ENCODE assay signal across 8 cellular contexts in the genomic region with DNA sequence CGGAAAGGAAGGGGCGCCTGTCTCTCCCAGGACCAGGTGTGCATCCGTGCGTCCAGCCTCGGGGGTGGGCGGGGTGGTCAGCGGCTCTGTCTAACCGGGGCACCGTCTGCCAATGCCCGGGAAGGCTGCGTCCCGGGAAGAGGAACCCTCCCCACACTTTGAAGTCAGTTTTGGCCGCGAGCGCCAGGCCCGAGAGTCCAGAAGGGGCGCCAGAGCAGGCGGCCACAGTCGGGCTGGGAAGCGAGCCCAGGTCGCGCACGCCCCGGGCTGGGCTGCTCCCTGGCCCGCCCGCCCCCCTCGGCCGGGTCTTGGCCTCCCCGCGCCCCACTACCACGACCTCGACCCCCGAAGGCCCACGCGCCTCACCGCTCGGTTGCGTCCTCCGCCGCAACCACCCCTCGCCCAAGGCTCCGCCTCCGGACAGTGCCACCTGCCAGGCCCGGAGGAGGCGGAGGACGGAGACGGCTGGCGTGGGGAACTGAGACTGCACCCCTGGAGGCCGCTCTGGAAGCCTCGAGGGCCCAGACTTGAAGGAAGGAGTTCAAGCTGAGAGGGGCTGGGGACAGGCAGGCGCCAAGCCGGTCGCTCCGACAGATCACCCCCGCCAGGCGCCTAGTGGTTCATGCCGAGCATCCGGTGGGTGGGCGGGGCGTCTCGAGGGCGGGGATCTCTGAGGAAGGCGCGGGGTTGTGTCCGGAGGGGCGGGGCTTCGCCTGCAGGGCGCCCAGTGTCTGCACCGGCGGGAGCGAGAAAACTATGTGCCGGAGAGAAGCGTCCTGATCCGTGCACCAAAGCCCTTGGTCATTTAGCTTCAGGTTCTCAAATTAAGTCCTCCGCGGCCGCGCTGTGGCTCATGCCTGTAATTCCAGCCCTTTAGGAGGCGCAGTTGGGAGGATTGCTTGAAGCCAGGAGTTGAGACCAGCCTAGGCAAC. TPM values are rescaled to one million over a fixed set of nuclear protein-coding genes. Genes with fewer than 3 reads are reported as not detected.
A peak's percentile ranks its signal among the peaks of the same experiment; 100 is the strongest.
DNase-seq lines count a peak whose midpoint lies in the region; ATAC-seq lines count a peak whose summit lies in the region.

Gene BRAT1 (minus strand): TSS at position 404 of the 932 bp plus-strand sequence. CDS start 1,093 bp downstream, outside the sequence.

- H3K27me3 Mint-ChIP-seq in activated CD4-positive, alpha-beta T cell treated with anti-CD3 and anti-CD28 coated beads, Interleukin-2, amount 10 ng/mL, durations not matched to agents 7 days and 5 days: no peaks in the 10 kb centered on the region

- DNase-seq in C1 segment of cervical spinal cord (lab: John Stamatoyannopoulos, UW): peak; percentile 50 to 98 (median 92)
- DNase-seq in NCI-H526 treated with DMSO at 0.1 percent for 48 hours (lab: John Stamatoyannopoulos, UW): peak; percentile 89
- DNase-seq in activated CD4-positive, alpha-beta T cell treated with anti-CD3 and anti-CD28 coated beads, Interleukin-2, amount 10 ng/mL, durations not matched to agents 7 days and 5 days: peak; percentile 96
- peak; percentile 69 for DNase-seq in cortex of kidney (lab: John Stamatoyannopoulos, UW)
- DNase-seq in left lobe of liver (ENCODE audit: low spot score): peak; percentile 96
- peak; percentile 91 for DNase-seq in stimulated activated CD4-positive, alpha-beta T cell treated with anti-CD3 and anti-CD28 coated beads, Interleukin-2, amount 100 ng/mL, for 4 hours (ENCODE audit: low read depth)

- peak within 1 kb of the TSS; percentile 92 for H3K27ac Mint-ChIP-seq in activated CD4-positive, alpha-beta T cell treated with anti-CD3 and anti-CD28 coated beads, Interleukin-2, amount 10 ng/mL, durations not matched to agents 7 days and 5 days

- ATAC-seq in GM19324 (IDR thresholded peaks at IDR 0.05; ENCODE audit: low FRiP score, unreplicated experiment) (peak; percentile 76), HG03520 (IDR thresholded peaks at IDR 0.05; ENCODE audit: unreplicated experiment) (peak; percentile 61), left lobe of liver (peak; percentile 90)

- CTCF ChIA-PET in activated CD4-positive, alpha-beta T cell treated with anti-CD3 and anti-CD28 coated beads, Interleukin-2, amount 10 ng/mL, durations not matched to agents 7 days and 5 days (lab: Charles Lee): interaction anchor here (0.6 to 1.5 kb wide), 5 partner anchors 9 to 183 kb away, joined by 3 to 4 read pairs (median 3); no protein-coding TSS in a partner anchor

- POLR2A ChIA-PET in activated CD4-positive, alpha-beta T cell treated with anti-CD3 and anti-CD28 coated beads, Interleukin-2, amount 10 ng/mL, durations not matched to agents 7 days and 5 days (lab: Charles Lee): no interaction called here

- no peaks in the 10 kb centered on the region for H3K9me3 Mint-ChIP-seq in activated CD4-positive, alpha-beta T cell treated with anti-CD3 and anti-CD28 coated beads, Interleukin-2, amount 10 ng/mL, durations not matched to agents 7 days and 5 days

- H3K4me1 Mint-ChIP-seq in activated CD4-positive, alpha-beta T cell treated with anti-CD3 and anti-CD28 coated beads, Interleukin-2, amount 10 ng/mL, durations not matched to agents 7 days and 5 days: peaks cover 50% of the 10 kb centered on the region

- H3K36me3 Mint-ChIP-seq in activated CD4-positive, alpha-beta T cell treated with anti-CD3 and anti-CD28 coated beads, Interleukin-2, amount 10 ng/mL, durations not matched to agents 7 days and 5 days (ENCODE audit: low read depth): peaks cover 18% of the 10 kb centered on the region

- peak within 1 kb of the TSS; percentile 89 for H3K4me3 Mint-ChIP-seq in activated CD4-positive, alpha-beta T cell treated with anti-CD3 and anti-CD28 coated beads, Interleukin-2, amount 10 ng/mL, durations not matched to agents 7 days and 5 days

RNA-seq across cellular contexts. Expression of gene BRAT1, which starts in this region (rescaled TPM):
- total RNA-seq in activated CD4-positive, alpha-beta T cell treated with anti-CD3 and anti-CD28 coated beads, Interleukin-2, amount 10 ng/mL, durations not matched to agents 7 days and 5 days: 10 to 100 TPM; 40.0 to 43.9 TPM
- total RNA-seq in left lobe of liver: 15.6 TPM

Comparison
In these comparisons a context has a peak if more than half of its experiments do, and no peak if none do; other contexts are left out.
1. Peak in every context shown above with its lines: DNase-seq and ATAC-seq.